9 cellular contexts compared by ENCODE assay signal in genomic region chr16:80938035-80938927, GRCh38.
DNase-seq lines count a peak whose midpoint lies in the region; ATAC-seq and TF ChIP-seq lines count a peak whose summit lies in the region.
"Had no signal": no experiment of that assay in that cellular context is flagged by ENCODE, and none has a peak within 500 bp of the region (broad histone marks: within the 10 kb centered on the region; RNA-seq: fewer than 3 reads in every experiment).

No MANE protein-coding gene starts in this region.

- TF ChIP-seq CTCF in foreskin keratinocyte (conservative IDR thresholded peaks at IDR 0.05): no peak
- no peak for TF ChIP-seq CTCF in psoas muscle (IDR thresholded peaks at IDR 0.05)

- peak; percentile 86 for DNase-seq in GM03348 (ENCODE audit: low spot score)
- DNase-seq in SW480 (ENCODE audit: low spot score): peak; percentile 20
- peak; percentile 70 to 88 for DNase-seq in foreskin keratinocyte
- peak; percentile 56 to 63 for DNase-seq in psoas muscle
- DNase-seq in NCI-H2171 treated with DMSO at 0.1 percent for 48 hours (lab: John Stamatoyannopoulos, UW): no peak
- DNase-seq: NCI-H748 treated with DMSO at 0.1 percent for 48 hours had no signal

- no peak overlapping the region for H3K4me3 ChIP-seq in psoas muscle

- ATAC-seq in foreskin keratinocyte: peak; percentile 79
- peak; percentile 21 to 77 (median 69) for ATAC-seq in psoas muscle
- no peak for ATAC-seq in HG03354 (IDR thresholded peaks at IDR 0.05; ENCODE audit: poor library complexity, severe bottlenecking, unreplicated experiment)
- ATAC-seq in GM18520 (IDR thresholded peaks at IDR 0.05; ENCODE audit: unreplicated experiment): no peak
- ATAC-seq in GM19351 (IDR thresholded peaks at IDR 0.05; ENCODE audit: unreplicated experiment): no peak

- WGBS in psoas muscle, 3 donors: 53 to 55% (median 54%) methylated on average over 16 of the region's 16 CpGs

- H3K27ac ChIP-seq in foreskin keratinocyte: no peak overlapping the region
- no peak overlapping the region for H3K27ac ChIP-seq in psoas muscle

- no peaks in the 10 kb centered on the region for H3K9me3 ChIP-seq in psoas muscle

- H3K36me3 ChIP-seq in psoas muscle (ENCODE audit: insufficient read depth in 1 of 2, low read depth in 1 of 2): no peaks in the 10 kb centered on the region

- no peaks in the 10 kb centered on the region for H3K27me3 ChIP-seq in foreskin keratinocyte
- no peaks in the 10 kb centered on the region for H3K27me3 ChIP-seq in psoas muscle (ENCODE audit: insufficient read depth in 3 of 3, low read length in 2 of 3)

- intact Hi-C loops in psoas muscle (cut with DNase I): no loop called here

- H3K4me1 ChIP-seq in foreskin keratinocyte (peaks cover 7% of the 10 kb centered on the region), psoas muscle (no peaks in the 10 kb centered on the region)

Comparison
In these comparisons a context has a peak if more than half of its experiments do, and no peak if none do; other contexts are left out.
1. ATAC-seq: peak in foreskin keratinocyte (single experiment) and psoas muscle (4 of 4); none in HG03354 (single experiment), GM18520 (single experiment) and GM19351 (single experiment).